In genomic region chr14:70964492-70964891, GRCh38 we compare ENCODE assay signal across 1 cellular context.
TF ChIP-seq lines count a peak whose summit lies in the region.

No MANE protein-coding gene starts in this region.

TF ChIP-seq in HepG2, 621 proteins besides CTCF, POLR2A, EP300 and RAD21 (continued from another document and continues in another):
- TF ChIP-seq, protein P1, sequence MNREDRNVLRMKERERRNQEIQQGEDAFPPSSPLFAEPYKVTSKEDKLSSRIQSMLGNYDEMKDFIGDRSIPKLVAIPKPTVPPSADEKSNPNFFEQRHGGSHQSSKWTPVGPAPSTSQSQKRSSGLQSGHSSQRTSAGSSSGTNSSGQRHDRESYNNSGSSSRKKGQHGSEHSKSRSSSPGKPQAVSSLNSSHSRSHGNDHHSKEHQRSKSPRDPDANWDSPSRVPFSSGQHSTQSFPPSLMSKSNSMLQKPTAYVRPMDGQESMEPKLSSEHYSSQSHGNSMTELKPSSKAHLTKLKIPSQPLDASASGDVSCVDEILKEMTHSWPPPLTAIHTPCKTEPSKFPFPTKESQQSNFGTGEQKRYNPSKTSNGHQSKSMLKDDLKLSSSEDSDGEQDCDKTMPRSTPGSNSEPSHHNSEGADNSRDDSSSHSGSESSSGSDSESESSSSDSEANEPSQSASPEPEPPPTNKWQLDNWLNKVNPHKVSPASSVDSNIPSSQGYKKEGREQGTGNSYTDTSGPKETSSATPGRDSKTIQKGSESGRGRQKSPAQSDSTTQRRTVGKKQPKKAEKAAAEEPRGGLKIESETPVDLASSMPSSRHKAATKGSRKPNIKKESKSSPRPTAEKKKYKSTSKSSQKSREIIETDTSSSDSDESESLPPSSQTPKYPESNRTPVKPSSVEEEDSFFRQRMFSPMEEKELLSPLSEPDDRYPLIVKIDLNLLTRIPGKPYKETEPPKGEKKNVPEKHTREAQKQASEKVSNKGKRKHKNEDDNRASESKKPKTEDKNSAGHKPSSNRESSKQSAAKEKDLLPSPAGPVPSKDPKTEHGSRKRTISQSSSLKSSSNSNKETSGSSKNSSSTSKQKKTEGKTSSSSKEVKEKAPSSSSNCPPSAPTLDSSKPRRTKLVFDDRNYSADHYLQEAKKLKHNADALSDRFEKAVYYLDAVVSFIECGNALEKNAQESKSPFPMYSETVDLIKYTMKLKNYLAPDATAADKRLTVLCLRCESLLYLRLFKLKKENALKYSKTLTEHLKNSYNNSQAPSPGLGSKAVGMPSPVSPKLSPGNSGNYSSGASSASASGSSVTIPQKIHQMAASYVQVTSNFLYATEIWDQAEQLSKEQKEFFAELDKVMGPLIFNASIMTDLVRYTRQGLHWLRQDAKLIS (CRISPR knock-in tag; IDR thresholded peaks at IDR 0.05), result no peak
- TF ChIP-seq ZBTB10 (CRISPR knock-in tag; IDR thresholded peaks at IDR 0.05; ENCODE audit: borderline replicate concordance), result no peak
- TF ChIP-seq BHLHE40 (IDR thresholded peaks at IDR 0.05; ENCODE audit: low read length), result no peak
- no peak for TF ChIP-seq ZNF18 (CRISPR knock-in tag; IDR thresholded peaks at IDR 0.05; ENCODE audit: insufficient replicate concordance)
- TF ChIP-seq ZSCAN12 (CRISPR knock-in tag; IDR thresholded peaks at IDR 0.05), result no peak
- TF ChIP-seq POLR2G (IDR thresholded peaks at IDR 0.05; ENCODE audit: low read depth, low read length), result no peak
- TF ChIP-seq ZBTB49 (CRISPR knock-in tag; IDR thresholded peaks at IDR 0.05; ENCODE audit: borderline replicate concordance), result no peak
- no peak for TF ChIP-seq ZNF329 (CRISPR knock-in tag; IDR thresholded peaks at IDR 0.05; ENCODE audit: low read depth)
- TF ChIP-seq ZNF496 (CRISPR knock-in tag; IDR thresholded peaks at IDR 0.05; ENCODE audit: insufficient replicate concordance), result no peak
- TF ChIP-seq ZSCAN20 (CRISPR knock-in tag; IDR thresholded peaks at IDR 0.05; ENCODE audit: borderline replicate concordance), result no peak
- TF ChIP-seq, protein P2, sequence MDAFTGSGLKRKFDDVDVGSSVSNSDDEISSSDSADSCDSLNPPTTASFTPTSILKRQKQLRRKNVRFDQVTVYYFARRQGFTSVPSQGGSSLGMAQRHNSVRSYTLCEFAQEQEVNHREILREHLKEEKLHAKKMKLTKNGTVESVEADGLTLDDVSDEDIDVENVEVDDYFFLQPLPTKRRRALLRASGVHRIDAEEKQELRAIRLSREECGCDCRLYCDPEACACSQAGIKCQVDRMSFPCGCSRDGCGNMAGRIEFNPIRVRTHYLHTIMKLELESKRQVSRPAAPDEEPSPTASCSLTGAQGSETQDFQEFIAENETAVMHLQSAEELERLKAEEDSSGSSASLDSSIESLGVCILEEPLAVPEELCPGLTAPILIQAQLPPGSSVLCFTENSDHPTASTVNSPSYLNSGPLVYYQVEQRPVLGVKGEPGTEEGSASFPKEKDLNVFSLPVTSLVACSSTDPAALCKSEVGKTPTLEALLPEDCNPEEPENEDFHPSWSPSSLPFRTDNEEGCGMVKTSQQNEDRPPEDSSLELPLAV (CRISPR knock-in tag; conservative IDR thresholded peaks at IDR 0.05; ENCODE audit: low read depth), result no peak
- TF ChIP-seq AKAP8 (CRISPR knock-in tag; IDR thresholded peaks at IDR 0.05), result no peak
- TF ChIP-seq NFKB2 (CRISPR knock-in tag; IDR thresholded peaks at IDR 0.05; ENCODE audit: borderline replicate concordance), result no peak
- no peak for TF ChIP-seq SAFB2 (CRISPR knock-in tag; IDR thresholded peaks at IDR 0.05; ENCODE audit: borderline replicate concordance, low read depth)
- TF ChIP-seq PATZ1 (CRISPR knock-in tag; IDR thresholded peaks at IDR 0.05), result peak; percentile 80
- no peak for TF ChIP-seq RFX3 (CRISPR knock-in tag; IDR thresholded peaks at IDR 0.05)
- TF ChIP-seq ZNF761 (CRISPR knock-in tag; conservative IDR thresholded peaks at IDR 0.05), result no peak
- TF ChIP-seq, protein P3, sequence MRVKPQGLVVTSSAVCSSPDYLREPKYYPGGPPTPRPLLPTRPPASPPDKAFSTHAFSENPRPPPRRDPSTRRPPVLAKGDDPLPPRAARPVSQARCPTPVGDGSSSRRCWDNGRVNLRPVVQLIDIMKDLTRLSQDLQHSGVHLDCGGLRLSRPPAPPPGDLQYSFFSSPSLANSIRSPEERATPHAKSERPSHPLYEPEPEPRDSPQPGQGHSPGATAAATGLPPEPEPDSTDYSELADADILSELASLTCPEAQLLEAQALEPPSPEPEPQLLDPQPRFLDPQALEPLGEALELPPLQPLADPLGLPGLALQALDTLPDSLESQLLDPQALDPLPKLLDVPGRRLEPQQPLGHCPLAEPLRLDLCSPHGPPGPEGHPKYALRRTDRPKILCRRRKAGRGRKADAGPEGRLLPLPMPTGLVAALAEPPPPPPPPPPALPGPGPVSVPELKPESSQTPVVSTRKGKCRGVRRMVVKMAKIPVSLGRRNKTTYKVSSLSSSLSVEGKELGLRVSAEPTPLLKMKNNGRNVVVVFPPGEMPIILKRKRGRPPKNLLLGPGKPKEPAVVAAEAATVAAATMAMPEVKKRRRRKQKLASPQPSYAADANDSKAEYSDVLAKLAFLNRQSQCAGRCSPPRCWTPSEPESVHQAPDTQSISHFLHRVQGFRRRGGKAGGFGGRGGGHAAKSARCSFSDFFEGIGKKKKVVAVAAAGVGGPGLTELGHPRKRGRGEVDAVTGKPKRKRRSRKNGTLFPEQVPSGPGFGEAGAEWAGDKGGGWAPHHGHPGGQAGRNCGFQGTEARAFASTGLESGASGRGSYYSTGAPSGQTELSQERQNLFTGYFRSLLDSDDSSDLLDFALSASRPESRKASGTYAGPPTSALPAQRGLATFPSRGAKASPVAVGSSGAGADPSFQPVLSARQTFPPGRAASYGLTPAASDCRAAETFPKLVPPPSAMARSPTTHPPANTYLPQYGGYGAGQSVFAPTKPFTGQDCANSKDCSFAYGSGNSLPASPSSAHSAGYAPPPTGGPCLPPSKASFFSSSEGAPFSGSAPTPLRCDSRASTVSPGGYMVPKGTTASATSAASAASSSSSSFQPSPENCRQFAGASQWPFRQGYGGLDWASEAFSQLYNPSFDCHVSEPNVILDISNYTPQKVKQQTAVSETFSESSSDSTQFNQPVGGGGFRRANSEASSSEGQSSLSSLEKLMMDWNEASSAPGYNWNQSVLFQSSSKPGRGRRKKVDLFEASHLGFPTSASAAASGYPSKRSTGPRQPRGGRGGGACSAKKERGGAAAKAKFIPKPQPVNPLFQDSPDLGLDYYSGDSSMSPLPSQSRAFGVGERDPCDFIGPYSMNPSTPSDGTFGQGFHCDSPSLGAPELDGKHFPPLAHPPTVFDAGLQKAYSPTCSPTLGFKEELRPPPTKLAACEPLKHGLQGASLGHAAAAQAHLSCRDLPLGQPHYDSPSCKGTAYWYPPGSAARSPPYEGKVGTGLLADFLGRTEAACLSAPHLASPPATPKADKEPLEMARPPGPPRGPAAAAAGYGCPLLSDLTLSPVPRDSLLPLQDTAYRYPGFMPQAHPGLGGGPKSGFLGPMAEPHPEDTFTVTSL (CRISPR knock-in tag; IDR thresholded peaks at IDR 0.05; ENCODE audit: borderline replicate concordance), result peak; percentile 82; the same call in 1 of the 2 replicates
- 0 out of 2 replicates have a peak, but pooled peaks have one; percentile 30 for TF ChIP-seq POGZ (CRISPR knock-in tag; IDR thresholded peaks at IDR 0.05)
- TF ChIP-seq RFXANK (CRISPR knock-in tag; IDR thresholded peaks at IDR 0.05), result no peak
- TF ChIP-seq ZNF563 (CRISPR knock-in tag; IDR thresholded peaks at IDR 0.05), result no peak
- TF ChIP-seq ZNF570 (CRISPR knock-in tag; IDR thresholded peaks at IDR 0.05; ENCODE audit: borderline replicate concordance), result no peak
- TF ChIP-seq, protein P4, sequence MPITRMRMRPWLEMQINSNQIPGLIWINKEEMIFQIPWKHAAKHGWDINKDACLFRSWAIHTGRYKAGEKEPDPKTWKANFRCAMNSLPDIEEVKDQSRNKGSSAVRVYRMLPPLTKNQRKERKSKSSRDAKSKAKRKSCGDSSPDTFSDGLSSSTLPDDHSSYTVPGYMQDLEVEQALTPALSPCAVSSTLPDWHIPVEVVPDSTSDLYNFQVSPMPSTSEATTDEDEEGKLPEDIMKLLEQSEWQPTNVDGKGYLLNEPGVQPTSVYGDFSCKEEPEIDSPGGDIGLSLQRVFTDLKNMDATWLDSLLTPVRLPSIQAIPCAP (CRISPR knock-in tag; IDR thresholded peaks at IDR 0.05; ENCODE audit: low read depth), result no peak
- TF ChIP-seq ZNF609 (CRISPR knock-in tag; IDR thresholded peaks at IDR 0.05; ENCODE audit: borderline replicate concordance), result no peak
- peak; percentile 66 for TF ChIP-seq TCF7 (IDR thresholded peaks at IDR 0.05; ENCODE audit: low read depth)
- TF ChIP-seq RFX5 (IDR thresholded peaks at IDR 0.05; ENCODE audit: low read depth, low read length), result no peak
